Comparison of ENCODE assay signal across 8 cellular contexts in genomic region chr5:392431-392988, GRCh38. TPM values are rescaled to one million over a fixed set of nuclear protein-coding genes. Genes with fewer than 3 reads are reported as not detected.
DNase-seq lines count a peak whose midpoint lies in the region; ATAC-seq and TF ChIP-seq lines count a peak whose summit lies in the region.

No MANE protein-coding gene starts in this region.

- no peak overlapping the region for H3K9ac ChIP-seq in colonic mucosa (ENCODE audit: low read depth in 2 of 2, low read length in 2 of 2)

- no peaks in the 10 kb centered on the region for H3K36me3 ChIP-seq in colonic mucosa

- H3K4me3 ChIP-seq in colonic mucosa = no peak overlapping the region

- DNase-seq in AML-193 (lab: John Stamatoyannopoulos, UW) (peak; percentile 99), WTC11 (ENCODE audit: low spot score) (peak; percentile 27), colonic mucosa (peak; percentile 16), epidermal melanocyte (ENCODE audit: insufficient read length, low spot score) (no peak), NCI-H446 (lab: John Stamatoyannopoulos, UW) (no peak)
- DNase-seq in stimulated activated CD4-positive, alpha-beta T cell treated with anti-CD3 and anti-CD28 coated beads, Interleukin-4, amount 100 ng/mL, for 4 hours = peak; percentile 67 to 84

- H3K27me3 ChIP-seq in colonic mucosa = no peaks in the 10 kb centered on the region

- H3K4me1 Mint-ChIP-seq in WTC11 = peaks cover 19% of the 10 kb centered on the region

- H3K4me1 ChIP-seq in colonic mucosa = no peaks in the 10 kb centered on the region

- no peak overlapping the region for H3K4me3 Mint-ChIP-seq in WTC11

- CTCF ChIA-PET in WTC11 (lab: Charles Lee) = interaction anchor here (0.7 to 2.1 kb wide), 5 partner anchors 22 to 75 kb away, joined by 3 to 7 read pairs (median 3); no protein-coding TSS in a partner anchor

- TF ChIP-seq CTCF in WTC11 (IDR thresholded peaks at IDR 0.05) = no peak
- no peak for TF ChIP-seq CTCF in colonic mucosa (IDR thresholded peaks at IDR 0.05)

- no peak overlapping the region for H3K27ac ChIP-seq in colonic mucosa

- ATAC-seq in GM19372 (IDR thresholded peaks at IDR 0.05; ENCODE audit: low read depth, unreplicated experiment) (peak; percentile 81), HG03439 (IDR thresholded peaks at IDR 0.05; ENCODE audit: unreplicated experiment) (peak; percentile 66), WTC11 (no peak; the same call in 1 of the 2 replicates)

- H3K36me3 Mint-ChIP-seq in WTC11 = no peaks in the 10 kb centered on the region

- POLR2A ChIA-PET in WTC11 (lab: Charles Lee) = no interaction called here

- H3K27ac Mint-ChIP-seq in WTC11 = peak overlapping the region; percentile 65

- no peaks in the 10 kb centered on the region for H3K9me3 Mint-ChIP-seq in WTC11

- H3K27me3 Mint-ChIP-seq in WTC11 (ENCODE audit: low read depth) = no peaks in the 10 kb centered on the region; the same call in 1 of the 2 replicates

- no peaks in the 10 kb centered on the region for H3K9me3 ChIP-seq in colonic mucosa

- intact Hi-C loops in colonic mucosa (cut with DNase I) = no loop called here

TF ChIP-seq in WTC11, 78 proteins besides CTCF, POLR2A, EP300 and RAD21:
- TF ChIP-seq GABPB1 (CRISPR knock-in tag; IDR thresholded peaks at IDR 0.05) (no peak), ESRRA (CRISPR knock-in tag; IDR thresholded peaks at IDR 0.05; ENCODE audit: borderline replicate concordance) (no peak), MLX (CRISPR knock-in tag; IDR thresholded peaks at IDR 0.05) (no peak), NFYB (CRISPR knock-in tag; conservative IDR thresholded peaks at IDR 0.05; ENCODE audit: low read depth) (no peak)

RNA-seq across cellular contexts. Expression of gene EXOC3, which starts 50.5 kb away (rescaled TPM):
- total RNA-seq in WTC11 (2021) (60.1 to 62.4 TPM (median 62.2 TPM) in 3 replicates), colonic mucosa (10 to 100 TPM; 52.0 to 58.7 TPM)

Comparison
In these comparisons a context has a peak if more than half of its experiments do, and no peak if none do; other contexts are left out.
1. DNase-seq: peak in AML-193 (2 of 2), WTC11 (single experiment), colonic mucosa (single experiment) and stimulated activated CD4-positive, alpha-beta T cell treated with anti-CD3 and anti-CD28 coated beads, Interleukin-4, amount 100 ng/mL, for 4 hours (2 of 2); none in epidermal melanocyte (single experiment) and NCI-H446 (0 of 2).